ENCODE assay signal across 8 cellular contexts in genomic region chr19:3692141-3693029, GRCh38. TPM values are rescaled to one million over a fixed set of nuclear protein-coding genes. Genes with fewer than 3 reads are reported as not detected.
A peak's percentile ranks its signal among the peaks of the same experiment; 100 is the strongest.
DNase-seq lines count a peak whose midpoint lies in the region; ATAC-seq and TF ChIP-seq lines count a peak whose summit lies in the region.

No MANE protein-coding gene starts in this region.

- H2BK120ac ChIP-seq in mesendoderm (ENCODE audit: low read depth, low read length): no peak overlapping the region

- H3K4ac ChIP-seq in mesendoderm (ENCODE audit: low read depth, low read length): no peak overlapping the region

- H3K23ac ChIP-seq in mesendoderm (ENCODE audit: low read length): no peak overlapping the region

- peaks cover 12% of the 10 kb centered on the region for H3K4me1 ChIP-seq in body of pancreas
- H3K4me1 ChIP-seq in mesendoderm (ENCODE audit: control insufficient read depth, low read depth, low read length): peaks cover 5% of the 10 kb centered on the region

- no peak for DNase-seq in CD14-positive monocyte (ENCODE audit: low spot score)
- DNase-seq in RWPE1 (ENCODE audit: low spot score): no peak
- no peak for DNase-seq in body of pancreas
- peak; percentile 44 for DNase-seq in mesendoderm
- no peak for DNase-seq in ureter (ENCODE audit: low spot score)
- no peak for DNase-seq in cerebellum (ENCODE audit: low spot score)
- DNase-seq in NCI-H146 (lab: John Stamatoyannopoulos, UW): no peak
- DNase-seq in mesenteric fat pad (ENCODE audit: low spot score): no peak

- intact Hi-C loops in CD14-positive monocyte (cut with micrococcal nuclease): no loop called here
- intact Hi-C loops in body of pancreas (cut with DNase I): no loop called here

- H3K56ac ChIP-seq in mesendoderm (ENCODE audit: low read length): no peak overlapping the region

- H3K4me2 ChIP-seq in mesendoderm (ENCODE audit: low read length): no peak overlapping the region

- no peak for ATAC-seq in body of pancreas

- H3K18ac ChIP-seq in mesendoderm (ENCODE audit: low read length): no peak overlapping the region

- TF ChIP-seq CTCF in CD14-positive monocyte (IDR thresholded peaks at IDR 0.05): peak; percentile 72
- peak; percentile 54 for TF ChIP-seq CTCF in RWPE1 (conservative IDR thresholded peaks at IDR 0.05; ENCODE audit: low read depth)
- peak; percentile 8 to 43 (median 28) for TF ChIP-seq CTCF in body of pancreas (IDR thresholded peaks at IDR 0.05)

- POLR2A ChIA-PET in RWPE1 (lab: Yijun Ruan, JAX; ENCODE audit: low non-redundant PET): no interaction called here

- H3K27ac Mint-ChIP-seq in CD14-positive monocyte: peak overlapping the region in 1 of 7 donors; percentile 21

- H3K9me3 Mint-ChIP-seq in CD14-positive monocyte: peaks cover 0 to 3% (median 0%) of the 10 kb centered on the region in 7 donors

- H3K27me3 Mint-ChIP-seq in CD14-positive monocyte (ENCODE audit: low read depth in 3 of 3): peaks cover 5 to 15% (median 12%) of the 10 kb centered on the region in 3 donors

- no peak overlapping the region for H2AK5ac ChIP-seq in mesendoderm (ENCODE audit: low read length)

- H3K9me3 ChIP-seq in body of pancreas: no peaks in the 10 kb centered on the region

- H3K4me3 Mint-ChIP-seq in CD14-positive monocyte: no peak overlapping the region

- H3K27me3 ChIP-seq in body of pancreas (no peaks in the 10 kb centered on the region), mesendoderm (ENCODE audit: insufficient read depth, low read length, poor library complexity) (no peaks in the 10 kb centered on the region)

- 94 to 95% methylated on average over 20 to 25 of the region's 25 CpGs for WGBS in body of pancreas, 2 donors
- no CpG with 5 or more reads among the region's 25 CpGs for WGBS in mesendoderm (ENCODE audit: extremely low coverage, insufficient coverage, low lambda C conversion rate)

- peaks cover 31% of the 10 kb centered on the region for H3K79me1 ChIP-seq in mesendoderm (ENCODE audit: low read length)

- CTCF ChIA-PET in RWPE1 (lab: Yijun Ruan, JAX): interaction anchor here (0.6 to 0.8 kb wide), 2 partner anchors 8 to 476 kb away, joined by 3 to 4 read pairs; partner anchors contain the start of gene PIP5K1C

- no peak overlapping the region for H2BK5ac ChIP-seq in mesendoderm (ENCODE audit: low read length)

- no peak overlapping the region for H4K8ac ChIP-seq in mesendoderm (ENCODE audit: low read depth, low read length)

- TF ChIP-seq POLR2A in body of pancreas (IDR thresholded peaks at IDR 0.05): no peak

- no peak overlapping the region for H3K4me3 ChIP-seq in body of pancreas
- no peak overlapping the region for H3K4me3 ChIP-seq in mesendoderm (ENCODE audit: low read length)

- H3K36me3 ChIP-seq in body of pancreas (replicated peaks in 1 of 2; ENCODE audit: insufficient read depth in 1 of 2, low read depth in 2 of 2) (no peaks in the 10 kb centered on the region), mesendoderm (ENCODE audit: control insufficient read depth, insufficient read depth, low read length) (no peaks in the 10 kb centered on the region)

- H3K36me3 Mint-ChIP-seq in CD14-positive monocyte: peaks cover 24 to 40% of the 10 kb centered on the region in 2 donors

- H2BK15ac ChIP-seq in mesendoderm (replicated peaks; ENCODE audit: low read depth): no peak overlapping the region

- peaks cover 43% of the 10 kb centered on the region for H3K79me2 ChIP-seq in mesendoderm (ENCODE audit: control insufficient read depth, insufficient read depth, low read length)

- no peak overlapping the region for H3K9ac ChIP-seq in mesendoderm (ENCODE audit: low read length)

- H3K27ac ChIP-seq in RWPE1: no peak overlapping the region
- H3K27ac ChIP-seq in body of pancreas: no peak overlapping the region
- no peak overlapping the region for H3K27ac ChIP-seq in mesendoderm (ENCODE audit: low read depth, low read length)

- H3K4me1 Mint-ChIP-seq in CD14-positive monocyte: peaks cover 12% of the 10 kb centered on the region

- no peak overlapping the region for H4K5ac ChIP-seq in mesendoderm (ENCODE audit: low read length)

RNA-seq across cellular contexts. Expression of gene PIP5K1C, which starts 7.9 kb away (rescaled TPM):
- polyA plus RNA-seq in CD14-positive monocyte: 10 to 100 TPM in 1 of 2 donors, 1 to 10 TPM in 1; 6.5 to 10.1 TPM
- total RNA-seq in body of pancreas: 10 to 100 TPM; 16.6 to 30.7 TPM
- 15.2 TPM for polyA plus RNA-seq in mesendoderm (2013, experiment 1 of 2)
- 16.0 TPM for polyA plus RNA-seq in mesendoderm (2013, experiment 2 of 2)
- total RNA-seq in ureter: 58.1 TPM
- 25.2 TPM for total RNA-seq in cerebellum
- 40.0 TPM for total RNA-seq in mesenteric fat pad

RNA-seq across cellular contexts. Expression of gene TJP3, which starts 15.8 kb away (rescaled TPM):
- polyA plus RNA-seq in CD14-positive monocyte: not detected
- total RNA-seq in body of pancreas (10 to 100 TPM; 15.8 to 21.4 TPM), ureter (59.7 TPM), cerebellum (not detected), mesenteric fat pad (0.39 TPM)
- polyA plus RNA-seq in mesendoderm (2013, experiment 1 of 2): 4.2 TPM
- polyA plus RNA-seq in mesendoderm (2013, experiment 2 of 2): 3.8 TPM

Comparison
In these comparisons a context has a peak if more than half of its experiments do, and no peak if none do; other contexts are left out.
1. RNA of gene TJP3, which starts 15.8 kb away (total RNA-seq): 59.7 TPM in ureter (single experiment) and 15.8 to 21.4 TPM in body of pancreas; 0.39 TPM in mesenteric fat pad (single experiment) and not detected in cerebellum (single experiment); every median in the first group is over 10 times any median in the second.
2. Peak in every context shown above with its lines, with median percentiles within 50 percentile points of each other: CTCF ChIP-seq.